ENCODE assay signal across 10 cellular contexts in genomic region chr6:14729186-14729871, GRCh38.
DNase-seq lines count a peak whose midpoint lies in the region; ATAC-seq, FAIRE-seq and TF ChIP-seq lines count a peak whose summit lies in the region.
"Had no signal": no experiment of that assay in that cellular context is flagged by ENCODE, and none has a peak within 500 bp of the region (broad histone marks: within the 10 kb centered on the region; RNA-seq: fewer than 3 reads in every experiment).

No MANE protein-coding gene starts in this region.

- peaks cover 3 to 8% of the 10 kb centered on the region in 2 donors for H3K4me1 ChIP-seq in right atrium auricular region
- H3K4me1 ChIP-seq: parathyroid adenoma had no signal

- H3K27me3 ChIP-seq in right atrium auricular region: no peaks in the 10 kb centered on the region

- no peaks in the 10 kb centered on the region for H3K9me3 ChIP-seq in right atrium auricular region
- H3K9me3 ChIP-seq: thoracic aorta had no signal

- ATAC-seq in GM21576 (IDR thresholded peaks at IDR 0.05; ENCODE audit: unreplicated experiment): peak; percentile 60
- no peak for ATAC-seq in HG03039 (IDR thresholded peaks at IDR 0.05; ENCODE audit: unreplicated experiment)
- no peak for ATAC-seq in GM21717 (IDR thresholded peaks at IDR 0.05; ENCODE audit: unreplicated experiment)

- DNase-seq in GM12891 (ENCODE audit: insufficient read length, low spot score): no peak
- DNase-seq in NCI-H2227 treated with DMSO at 0.1 percent for 48 hours (lab: John Stamatoyannopoulos, UW): peak; percentile 62
- peak; percentile 61 for DNase-seq in medulla oblongata (ENCODE audit: extremely low spot score)
- DNase-seq in right atrium auricular region (ENCODE audit: low spot score): no peak
- no peak for DNase-seq in ecto neural progenitor cell (ENCODE audit: low spot score)

- no peak overlapping the region for H3K4me3 ChIP-seq in right atrium auricular region
- H3K4me3 ChIP-seq: thoracic aorta had no signal

- no peaks in the 10 kb centered on the region for H3K36me3 ChIP-seq in right atrium auricular region
- H3K36me3 ChIP-seq: thoracic aorta had no signal

- peak; percentile 85 for FAIRE-seq in GM12891 (lab: Jason Lieb, UNC)

- no peak for TF ChIP-seq CTCF in right atrium auricular region (IDR thresholded peaks at IDR 0.05)

- peak; percentile 58; the same call in 1 of the 2 replicates for TF ChIP-seq POLR2A in GM12891 (IDR thresholded peaks at IDR 0.05; ENCODE audit: low read depth, low read length)

- no peak overlapping the region for H3K27ac ChIP-seq in right atrium auricular region
- H3K27ac ChIP-seq: parathyroid adenoma, thoracic aorta had no signal

TF ChIP-seq in GM12891, 5 proteins besides CTCF, POLR2A, EP300 and RAD21:
- TF ChIP-seq POU2F2 (IDR thresholded peaks at IDR 0.05; ENCODE audit: low read depth, low read length) (no peak), SPI1 (IDR thresholded peaks at IDR 0.05; ENCODE audit: low read depth, low read length) (peak; percentile 97), PAX5 (IDR thresholded peaks at IDR 0.05; ENCODE audit: insufficient read depth, low read length, severe bottlenecking) (peak; percentile 6)

Comparison
In these comparisons a context has a peak if more than half of its experiments do, and no peak if none do; other contexts are left out.
1. DNase-seq: peak in NCI-H2227 treated with DMSO at 0.1 percent for 48 hours (single experiment) and medulla oblongata (single experiment); none in GM12891 (single experiment), right atrium auricular region (single experiment) and ecto neural progenitor cell (single experiment).